In genomic region chr1:111884772-111885443, GRCh38 we compare ENCODE assay signal across 2 cellular contexts.
TF ChIP-seq lines count a peak whose summit lies in the region.

No MANE protein-coding gene starts in this region.

TF ChIP-seq in HCT116, 20 proteins besides CTCF, POLR2A, EP300 and RAD21 (continued from another document):
- no peak for TF ChIP-seq TCF7L2 (IDR thresholded peaks at IDR 0.05; ENCODE audit: borderline replicate concordance, extremely low read depth, insufficient read depth, insufficient read length)
- no peak for TF ChIP-seq ATF3 (IDR thresholded peaks at IDR 0.05)
- no peak for TF ChIP-seq EZH2 (IDR thresholded peaks at IDR 0.05)
- TF ChIP-seq MAX (IDR thresholded peaks at IDR 0.05), result no peak
- no peak for TF ChIP-seq JUND (IDR thresholded peaks at IDR 0.05)
- TF ChIP-seq ZBTB33 (IDR thresholded peaks at IDR 0.05; ENCODE audit: extremely low read depth, insufficient replicate concordance, low read length), result no peak
- no peak for TF ChIP-seq EGR1 (IDR thresholded peaks at IDR 0.05; ENCODE audit: low read depth)
- TF ChIP-seq SP1 (IDR thresholded peaks at IDR 0.05; ENCODE audit: low read depth), result no peak
- TF ChIP-seq POLR2AphosphoS5 (IDR thresholded peaks at IDR 0.05; ENCODE audit: low read depth, low read length), result no peak
- TF ChIP-seq CEBPB (IDR thresholded peaks at IDR 0.05; ENCODE audit: low read depth), result no peak
- TF ChIP-seq ZFX (IDR thresholded peaks at IDR 0.05), result no peak
- no peak for TF ChIP-seq REST (IDR thresholded peaks at IDR 0.05; ENCODE audit: low read depth)
- TF ChIP-seq ZNF274 (IDR thresholded peaks at IDR 0.05; ENCODE audit: low read depth, low read length), result no peak
- no peak for TF ChIP-seq CBX3 (IDR thresholded peaks at IDR 0.05; ENCODE audit: low read depth)
- TF ChIP-seq ELF1 (IDR thresholded peaks at IDR 0.05; ENCODE audit: borderline replicate concordance, low read depth), result no peak
- TF ChIP-seq FOSL1 (IDR thresholded peaks at IDR 0.05; ENCODE audit: low read depth), result no peak

TF ChIP-seq in H1, 55 proteins besides CTCF, POLR2A, EP300 and RAD21:
- TF ChIP-seq USF2 (IDR thresholded peaks at IDR 0.05; ENCODE audit: low read length) (no peak), E2F6 (IDR thresholded peaks at IDR 0.05) (no peak), CHD2 (IDR thresholded peaks at IDR 0.05; ENCODE audit: low read length) (no peak)
